Comparison of ENCODE assay signal across 10 cellular contexts in genomic region chr17:31269597-31269996, GRCh38. TPM values are rescaled to one million over a fixed set of nuclear protein-coding genes. Genes with fewer than 3 reads are reported as not detected.
DNase-seq lines count a peak whose midpoint lies in the region; ATAC-seq and TF ChIP-seq lines count a peak whose summit lies in the region.
"Had no signal": no experiment of that assay in that cellular context is flagged by ENCODE, and none has a peak within 500 bp of the region (broad histone marks: within the 10 kb centered on the region; RNA-seq: fewer than 3 reads in every experiment).

No MANE protein-coding gene starts in this region.

- no peaks in the 10 kb centered on the region for H3K9me3 Mint-ChIP-seq in T-cell
- H3K9me3 Mint-ChIP-seq: activated T-helper 17 cell treated with anti-CD3 and anti-CD28 coated beads, Interleukin-2, amount 50 U/mL, for 72 hours had no signal

- TF ChIP-seq POLR2A in sigmoid colon (IDR thresholded peaks at IDR 0.05): no peak

- H3K4me3 ChIP-seq in AG04450 (ENCODE audit: low read depth, low read length): no peak overlapping the region
- no peak overlapping the region for H3K4me3 ChIP-seq in sigmoid colon

- TF ChIP-seq CTCF in AG04450 (IDR thresholded peaks at IDR 0.05; ENCODE audit: low read depth, low read length): no peak
- TF ChIP-seq CTCF in sigmoid colon (IDR thresholded peaks at IDR 0.05): no peak

- H3K4me1 Mint-ChIP-seq in T-cell: no peaks in the 10 kb centered on the region
- H3K4me1 Mint-ChIP-seq: activated T-helper 17 cell treated with anti-CD3 and anti-CD28 coated beads, Interleukin-2, amount 50 U/mL, for 72 hours had no signal

- intact Hi-C loops in sigmoid colon (cut with DNase I): no loop called here

- no peaks in the 10 kb centered on the region for H3K27me3 Mint-ChIP-seq in T-cell
- H3K27me3 Mint-ChIP-seq: activated T-helper 17 cell treated with anti-CD3 and anti-CD28 coated beads, Interleukin-2, amount 50 U/mL, for 72 hours had no signal

- WGBS in sigmoid colon, 2 donors: 60 to 78% methylated on average over 1 of the region's 1 CpG

- no peak overlapping the region for H3K4me3 Mint-ChIP-seq in T-cell
- H3K4me3 Mint-ChIP-seq: activated T-helper 17 cell treated with anti-CD3 and anti-CD28 coated beads, Interleukin-2, amount 50 U/mL, for 72 hours had no signal

- H3K4me1 ChIP-seq in sigmoid colon: peaks cover 0 to 37% (median 17%) of the 10 kb centered on the region in 4 donors

- H3K27ac ChIP-seq in AG04450 (ENCODE audit: low read depth, low read length) (peak overlapping the region; percentile 61), sigmoid colon (peak overlapping the region in 2 of 4 donors; percentile 11 to 49)

- CTCF ChIA-PET in AG04450 (lab: Charles Lee): no interaction called here
- CTCF ChIA-PET in T-cell (lab: Charles Lee): no interaction called here

- peaks cover 38% of the 10 kb centered on the region for H3K36me3 Mint-ChIP-seq in T-cell

- ATAC-seq in GM18511 (IDR thresholded peaks at IDR 0.05; ENCODE audit: unreplicated experiment): no peak
- ATAC-seq in T-cell (replicated peaks in 1 of 4): no peak
- ATAC-seq: activated T-helper 17 cell treated with anti-CD3 and anti-CD28 coated beads, Interleukin-2, amount 50 U/mL, for 72 hours had no signal

- H3K36me3 ChIP-seq in sigmoid colon: peaks cover 0 to 25% (median 0%) of the 10 kb centered on the region in 4 donors

- POLR2A ChIA-PET in AG04450 (lab: Yijun Ruan, JAX): interaction anchor here (0.8 kb wide), 1 partner anchor 102 kb away, joined by 4 read pairs; no protein-coding TSS in a partner anchor
- POLR2A ChIA-PET in T-cell (lab: Charles Lee): no interaction called here

- DNase-seq in AG04450 (ENCODE audit: low read depth, low spot score): peak; percentile 91
- peak; percentile 39 for DNase-seq in LoVo (ENCODE audit: low spot score)
- DNase-seq in ecto neural progenitor cell (ENCODE audit: low spot score): peak; percentile 63
- DNase-seq in lung microvascular endothelial cell (ENCODE audit: low read depth in 2 of 2): peak; percentile 81 to 87
- no peak for DNase-seq in activated T-cell treated with anti-CD3 and anti-CD28 coated beads, Interleukin-2, amount 50 U/mL, for 48 hours
- no peak for DNase-seq in T-cell
- no peak for DNase-seq in sigmoid colon
- DNase-seq: H7 had no signal

- TF ChIP-seq EP300 in sigmoid colon (IDR thresholded peaks at IDR 0.05): no peak

- H3K9me3 ChIP-seq in AG04450 (ENCODE audit: control insufficient read depth, insufficient read depth, low read length): no peaks in the 10 kb centered on the region
- no peaks in the 10 kb centered on the region for H3K9me3 ChIP-seq in sigmoid colon

- H3K27me3 ChIP-seq in AG04450 (ENCODE audit: control insufficient read depth, insufficient read depth, low read length) (no peaks in the 10 kb centered on the region), sigmoid colon (no peaks in the 10 kb centered on the region)

- H3K27ac Mint-ChIP-seq in T-cell: no peak overlapping the region
- H3K27ac Mint-ChIP-seq: activated T-helper 17 cell treated with anti-CD3 and anti-CD28 coated beads, Interleukin-2, amount 50 U/mL, for 72 hours had no signal

RNA-seq across cellular contexts. Expression of gene OMG, which starts 27.4 kb away (rescaled TPM):
- polyA plus RNA-seq in AG04450 (2011; rRNA removed) (1.5 and 1.8 TPM in 2 replicates), sigmoid colon (1 to 10 TPM in 1 of 3 donors, under 1 TPM in 1, not detected in 1; 0.64 to 5.4 TPM)
- 1.1 TPM in 1 of 2 replicates, not detected in the other for polyA minus RNA-seq in AG04450 (2011; rRNA and poly(A)+ RNA removed)
- total RNA-seq in lung microvascular endothelial cell (5.4 and 6.7 TPM in 2 replicates), T-cell (1 to 10 TPM in 1 of 5 donors, under 1 TPM in 4; 0.43 to 1.1 (median 0.80) TPM), sigmoid colon (1 to 10 TPM in 1 of 4 donors, under 1 TPM in 1, not detected in 2; 0.71 to 3.0 TPM)
- total RNA-seq: H7 had no signal

RNA-seq across cellular contexts. Expression of gene EVI2B, which starts 44.3 kb away (rescaled TPM):
- 0.30 and 0.41 TPM in 2 replicates for polyA plus RNA-seq in AG04450 (2011; rRNA removed)
- 0.13 TPM in 1 of 2 replicates, not detected in the other for polyA minus RNA-seq in AG04450 (2011; rRNA and poly(A)+ RNA removed)
- total RNA-seq in lung microvascular endothelial cell: 0.22 TPM in 1 of 2 replicates, not detected in the other
- total RNA-seq in T-cell: 100 to 1,000 TPM in 4 of 5 donors, 10 to 100 TPM in 1; 86.2 to 130 (median 111) TPM
- total RNA-seq in sigmoid colon: 10 to 100 TPM in 2 of 4 donors, 1 to 10 TPM in 2; 6.9 to 17.5 (median 12.9) TPM
- polyA plus RNA-seq in sigmoid colon: 10 to 100 TPM; 10.8 to 30.8 (median 15.5) TPM
- total RNA-seq: H7 had no signal

RNA-seq across cellular contexts. Expression of gene EVI2A, which starts 51.8 kb away (rescaled TPM):
- polyA plus RNA-seq in AG04450 (2011; rRNA removed) (0.46 and 1.2 TPM in 2 replicates), sigmoid colon (10 to 100 TPM in 2 of 3 donors, 1 to 10 TPM in 1; 9.0 to 23.0 (median 10.2) TPM)
- polyA minus RNA-seq in AG04450 (2011; rRNA and poly(A)+ RNA removed): 0.14 and 0.52 TPM in 2 replicates
- total RNA-seq in lung microvascular endothelial cell (under 0.01 and 0.87 TPM in 2 replicates), T-cell (10 to 100 TPM; 42.3 to 84.9 (median 80.0) TPM), sigmoid colon (1 to 10 TPM; 6.9 to 9.3 (median 7.6) TPM)
- total RNA-seq: H7 had no signal

Comparison
In these comparisons a context has a peak if more than half of its experiments do, and no peak if none do; other contexts are left out.
1. DNase-seq: peak in AG04450 (single experiment), LoVo (single experiment), ecto neural progenitor cell (single experiment) and lung microvascular endothelial cell (2 of 2); none in activated T-cell treated with anti-CD3 and anti-CD28 coated beads, Interleukin-2, amount 50 U/mL, for 48 hours (0 of 2), T-cell (0 of 34) and sigmoid colon (single experiment).
2. RNA of gene EVI2A, which starts 51.8 kb away (total RNA-seq): 42.3 to 84.9 TPM in T-cell; 6.9 to 9.3 TPM in sigmoid colon and under 0.01 to 0.87 TPM in lung microvascular endothelial cell; every median in the first group is over 4 times any median in the second.